ENCODE assay signal across 8 cellular contexts in the genomic region with DNA sequence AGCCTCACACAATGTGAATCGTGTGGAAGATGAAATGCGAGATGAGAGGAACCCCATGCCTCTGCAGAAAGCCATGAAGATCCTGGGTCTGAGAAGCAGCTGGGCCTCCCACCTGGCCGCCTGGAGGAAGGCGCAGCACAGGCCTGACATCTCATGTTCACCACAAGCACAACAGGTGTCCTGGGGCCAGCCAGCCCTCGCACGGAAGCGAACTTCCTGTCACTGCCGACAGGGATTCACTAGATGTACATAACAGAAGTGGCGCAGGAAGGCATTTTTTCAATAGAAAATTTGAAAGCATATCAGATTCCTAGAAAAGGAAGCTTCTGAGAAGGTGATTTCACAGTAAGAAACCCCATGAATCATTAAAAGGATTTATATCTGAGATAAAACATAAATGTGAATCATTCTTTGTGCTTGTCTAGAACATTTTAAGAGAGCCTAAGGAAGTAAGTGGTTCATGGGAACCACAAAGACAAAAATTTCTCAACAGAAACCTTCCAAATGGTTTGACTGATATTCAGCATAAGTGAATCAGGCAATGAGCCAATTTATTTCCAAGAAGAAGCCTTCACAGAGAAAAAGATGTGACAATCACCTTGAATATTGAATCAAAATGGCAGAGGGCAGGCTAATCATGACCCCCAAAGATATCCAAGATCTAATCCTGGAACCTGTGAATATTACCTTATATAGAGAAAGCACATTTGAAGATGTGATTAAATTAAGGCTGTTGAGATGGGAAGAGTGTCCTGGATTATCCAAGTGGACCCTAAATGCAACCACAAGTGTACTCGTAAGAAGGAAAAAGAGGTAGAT.
DNase-seq lines count a peak whose midpoint lies in the region; ATAC-seq lines count a peak whose summit lies in the region.

No MANE protein-coding gene starts in this region.

- peak overlapping the region; percentile 96 for H3K27ac Mint-ChIP-seq in activated CD4-positive, alpha-beta memory T cell treated with anti-CD3 and anti-CD28 coated beads, Interleukin-2, amount 10 ng/mL, durations not matched to agents 7 days and 5 days
- H3K27ac Mint-ChIP-seq in immature natural killer cell, result peak overlapping the region; percentile 47 to 92 (median 80)
- peak overlapping the region; percentile 99 for H3K27ac Mint-ChIP-seq in stimulated activated naive CD8-positive, alpha-beta T cell treated with anti-CD3 and anti-CD28 coated beads, Interleukin-15, Interleukin-2, amounts not matched to agents 100 ng/mL and 50 ng/mL, for 24 hours

- H3K4me3 Mint-ChIP-seq in activated CD4-positive, alpha-beta memory T cell treated with anti-CD3 and anti-CD28 coated beads, Interleukin-2, amount 10 ng/mL, durations not matched to agents 7 days and 5 days, result peak overlapping the region; percentile 35
- H3K4me3 Mint-ChIP-seq in immature natural killer cell, result peak overlapping the region; percentile 43 to 64 (median 53)
- H3K4me3 Mint-ChIP-seq in stimulated activated naive CD8-positive, alpha-beta T cell treated with anti-CD3 and anti-CD28 coated beads, Interleukin-15, Interleukin-2, amounts not matched to agents 100 ng/mL and 50 ng/mL, for 24 hours, result peak overlapping the region; percentile 73

- DNase-seq in Daoy (ENCODE audit: low read depth) (peak; percentile 29), KBM-7 (peak; percentile 96), immature natural killer cell (peak; percentile 18 to 27 (median 27)), NOMO-1 treated with DMSO at 0.1 percent for 48 hours (lab: John Stamatoyannopoulos, UW; ENCODE audit: unreplicated experiment) (no peak), Ammon's horn (ENCODE audit: low spot score) (no peak)
- DNase-seq in activated CD4-positive, alpha-beta memory T cell treated with anti-CD3 and anti-CD28 coated beads, Interleukin-2, amount 10 ng/mL, durations not matched to agents 7 days and 5 days, result peak; percentile 90

- H3K36me3 Mint-ChIP-seq in activated CD4-positive, alpha-beta memory T cell treated with anti-CD3 and anti-CD28 coated beads, Interleukin-2, amount 10 ng/mL, durations not matched to agents 7 days and 5 days (ENCODE audit: low read depth), result peaks cover 69% of the 10 kb centered on the region
- H3K36me3 Mint-ChIP-seq in immature natural killer cell, result peaks cover 0 to 3% (median 3%) of the 10 kb centered on the region in 3 donors
- peaks cover 8% of the 10 kb centered on the region for H3K36me3 Mint-ChIP-seq in stimulated activated naive CD8-positive, alpha-beta T cell treated with anti-CD3 and anti-CD28 coated beads, Interleukin-15, Interleukin-2, amounts not matched to agents 100 ng/mL and 50 ng/mL, for 24 hours (ENCODE audit: low read depth)

- CTCF ChIA-PET in activated CD4-positive, alpha-beta memory T cell treated with anti-CD3 and anti-CD28 coated beads, Interleukin-2, amount 10 ng/mL, durations not matched to agents 7 days and 5 days (lab: Charles Lee), result interaction anchor here (0.6 to 10.2 kb wide), 9 partner anchors 21 to 486 kb away, joined by 3 to 109 read pairs (median 8); a partner anchor contains a TSS

- peak; percentile 99 for ATAC-seq in GM21528 (IDR thresholded peaks at IDR 0.05; ENCODE audit: low FRiP score, unreplicated experiment)

- in situ Hi-C loops in KBM-7 (cut with MboI; ENCODE audit: low pct_unique_long_range_greater_than_20kb, low sequenced_read_pairs), result loop anchor here (25.0 kb wide), 2 partner anchors 322 to 422 kb away; a partner anchor contains a TSS

- peaks cover 45% of the 10 kb centered on the region for H3K9me3 Mint-ChIP-seq in activated CD4-positive, alpha-beta memory T cell treated with anti-CD3 and anti-CD28 coated beads, Interleukin-2, amount 10 ng/mL, durations not matched to agents 7 days and 5 days
- no peaks in the 10 kb centered on the region for H3K9me3 Mint-ChIP-seq in immature natural killer cell
- H3K9me3 Mint-ChIP-seq in stimulated activated naive CD8-positive, alpha-beta T cell treated with anti-CD3 and anti-CD28 coated beads, Interleukin-15, Interleukin-2, amounts not matched to agents 100 ng/mL and 50 ng/mL, for 24 hours, result peaks cover 11% of the 10 kb centered on the region

- H3K27me3 Mint-ChIP-seq in activated CD4-positive, alpha-beta memory T cell treated with anti-CD3 and anti-CD28 coated beads, Interleukin-2, amount 10 ng/mL, durations not matched to agents 7 days and 5 days, result no peaks in the 10 kb centered on the region
- no peaks in the 10 kb centered on the region for H3K27me3 Mint-ChIP-seq in immature natural killer cell (ENCODE audit: low read depth in 3 of 3)
- H3K27me3 Mint-ChIP-seq in stimulated activated naive CD8-positive, alpha-beta T cell treated with anti-CD3 and anti-CD28 coated beads, Interleukin-15, Interleukin-2, amounts not matched to agents 100 ng/mL and 50 ng/mL, for 24 hours, result no peaks in the 10 kb centered on the region

- peaks cover 58% of the 10 kb centered on the region for H3K4me1 Mint-ChIP-seq in activated CD4-positive, alpha-beta memory T cell treated with anti-CD3 and anti-CD28 coated beads, Interleukin-2, amount 10 ng/mL, durations not matched to agents 7 days and 5 days
- peaks cover 31 to 39% of the 10 kb centered on the region in 2 donors for H3K4me1 Mint-ChIP-seq in immature natural killer cell
- peaks cover 63% of the 10 kb centered on the region for H3K4me1 Mint-ChIP-seq in stimulated activated naive CD8-positive, alpha-beta T cell treated with anti-CD3 and anti-CD28 coated beads, Interleukin-15, Interleukin-2, amounts not matched to agents 100 ng/mL and 50 ng/mL, for 24 hours (ENCODE audit: low read depth)

- POLR2A ChIA-PET in activated CD4-positive, alpha-beta memory T cell treated with anti-CD3 and anti-CD28 coated beads, Interleukin-2, amount 10 ng/mL, durations not matched to agents 7 days and 5 days (lab: Charles Lee), result interaction anchor here (0.8 to 5.1 kb wide), 13 partner anchors 21 to 484 kb away, joined by 3 to 83 read pairs (median 8); a partner anchor contains a TSS

Comparison
In these comparisons a context has a peak if more than half of its experiments do, and no peak if none do; other contexts are left out.
1. DNase-seq: peak in Daoy (single experiment), KBM-7 (single experiment), activated CD4-positive, alpha-beta memory T cell treated with anti-CD3 and anti-CD28 coated beads, Interleukin-2, amount 10 ng/mL, durations not matched to agents 7 days and 5 days (single experiment) and immature natural killer cell (3 of 3); none in NOMO-1 treated with DMSO at 0.1 percent for 48 hours (single experiment) and Ammon's horn (single experiment).
2. Peak in every context shown above with its lines, with median percentiles within 50 percentile points of each other: H3K27ac Mint-ChIP-seq and H3K4me3 Mint-ChIP-seq.